In genomic region chr5:158170534-158170933, GRCh38 we compare ENCODE assay signal across 1 cellular context.
TF ChIP-seq lines count a peak whose summit lies in the region.

No MANE protein-coding gene starts in this region.

TF ChIP-seq in HEK293, 187 proteins besides CTCF, POLR2A, EP300 and RAD21:
- TF ChIP-seq, protein P1, sequence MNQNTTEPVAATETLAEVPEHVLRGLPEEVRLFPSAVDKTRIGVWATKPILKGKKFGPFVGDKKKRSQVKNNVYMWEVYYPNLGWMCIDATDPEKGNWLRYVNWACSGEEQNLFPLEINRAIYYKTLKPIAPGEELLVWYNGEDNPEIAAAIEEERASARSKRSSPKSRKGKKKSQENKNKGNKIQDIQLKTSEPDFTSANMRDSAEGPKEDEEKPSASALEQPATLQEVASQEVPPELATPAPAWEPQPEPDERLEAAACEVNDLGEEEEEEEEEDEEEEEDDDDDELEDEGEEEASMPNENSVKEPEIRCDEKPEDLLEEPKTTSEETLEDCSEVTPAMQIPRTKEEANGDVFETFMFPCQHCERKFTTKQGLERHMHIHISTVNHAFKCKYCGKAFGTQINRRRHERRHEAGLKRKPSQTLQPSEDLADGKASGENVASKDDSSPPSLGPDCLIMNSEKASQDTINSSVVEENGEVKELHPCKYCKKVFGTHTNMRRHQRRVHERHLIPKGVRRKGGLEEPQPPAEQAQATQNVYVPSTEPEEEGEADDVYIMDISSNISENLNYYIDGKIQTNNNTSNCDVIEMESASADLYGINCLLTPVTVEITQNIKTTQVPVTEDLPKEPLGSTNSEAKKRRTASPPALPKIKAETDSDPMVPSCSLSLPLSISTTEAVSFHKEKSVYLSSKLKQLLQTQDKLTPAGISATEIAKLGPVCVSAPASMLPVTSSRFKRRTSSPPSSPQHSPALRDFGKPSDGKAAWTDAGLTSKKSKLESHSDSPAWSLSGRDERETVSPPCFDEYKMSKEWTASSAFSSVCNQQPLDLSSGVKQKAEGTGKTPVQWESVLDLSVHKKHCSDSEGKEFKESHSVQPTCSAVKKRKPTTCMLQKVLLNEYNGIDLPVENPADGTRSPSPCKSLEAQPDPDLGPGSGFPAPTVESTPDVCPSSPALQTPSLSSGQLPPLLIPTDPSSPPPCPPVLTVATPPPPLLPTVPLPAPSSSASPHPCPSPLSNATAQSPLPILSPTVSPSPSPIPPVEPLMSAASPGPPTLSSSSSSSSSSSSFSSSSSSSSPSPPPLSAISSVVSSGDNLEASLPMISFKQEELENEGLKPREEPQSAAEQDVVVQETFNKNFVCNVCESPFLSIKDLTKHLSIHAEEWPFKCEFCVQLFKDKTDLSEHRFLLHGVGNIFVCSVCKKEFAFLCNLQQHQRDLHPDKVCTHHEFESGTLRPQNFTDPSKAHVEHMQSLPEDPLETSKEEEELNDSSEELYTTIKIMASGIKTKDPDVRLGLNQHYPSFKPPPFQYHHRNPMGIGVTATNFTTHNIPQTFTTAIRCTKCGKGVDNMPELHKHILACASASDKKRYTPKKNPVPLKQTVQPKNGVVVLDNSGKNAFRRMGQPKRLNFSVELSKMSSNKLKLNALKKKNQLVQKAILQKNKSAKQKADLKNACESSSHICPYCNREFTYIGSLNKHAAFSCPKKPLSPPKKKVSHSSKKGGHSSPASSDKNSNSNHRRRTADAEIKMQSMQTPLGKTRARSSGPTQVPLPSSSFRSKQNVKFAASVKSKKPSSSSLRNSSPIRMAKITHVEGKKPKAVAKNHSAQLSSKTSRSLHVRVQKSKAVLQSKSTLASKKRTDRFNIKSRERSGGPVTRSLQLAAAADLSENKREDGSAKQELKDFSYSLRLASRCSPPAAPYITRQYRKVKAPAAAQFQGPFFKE (tag by site-specific recombination; IDR thresholded peaks at IDR 0.05; ENCODE audit: borderline replicate concordance): no peak
- TF ChIP-seq ZNF140 (tag by site-specific recombination; IDR thresholded peaks at IDR 0.05): no peak
- TF ChIP-seq ZNF121 (tag by site-specific recombination; IDR thresholded peaks at IDR 0.05): no peak
- TF ChIP-seq, protein P2, sequence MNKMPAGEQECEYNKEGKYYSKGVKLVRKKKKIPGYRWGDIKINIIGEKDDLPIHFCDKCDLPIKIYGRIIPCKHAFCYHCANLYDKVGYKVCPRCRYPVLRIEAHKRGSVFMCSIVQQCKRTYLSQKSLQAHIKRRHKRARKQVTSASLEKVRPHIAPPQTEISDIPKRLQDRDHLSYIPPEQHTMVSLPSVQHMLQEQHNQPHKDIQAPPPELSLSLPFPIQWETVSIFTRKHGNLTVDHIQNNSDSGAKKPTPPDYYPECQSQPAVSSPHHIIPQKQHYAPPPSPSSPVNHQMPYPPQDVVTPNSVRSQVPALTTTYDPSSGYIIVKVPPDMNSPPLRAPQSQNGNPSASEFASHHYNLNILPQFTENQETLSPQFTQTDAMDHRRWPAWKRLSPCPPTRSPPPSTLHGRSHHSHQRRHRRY (tag by site-specific recombination; IDR thresholded peaks at IDR 0.05): no peak
- peak; percentile 51 for TF ChIP-seq GLIS1 (tag by site-specific recombination; IDR thresholded peaks at IDR 0.05)
- TF ChIP-seq ZNF701 (tag by site-specific recombination; IDR thresholded peaks at IDR 0.05): no peak
- TF ChIP-seq ZNF513 (tag by site-specific recombination; IDR thresholded peaks at IDR 0.05): 0 out of 2 replicates have a peak, but pooled peaks have one; percentile 38
TF ChIP-seq in HEK293: peak in this region for 2.
